In the genomic region with DNA sequence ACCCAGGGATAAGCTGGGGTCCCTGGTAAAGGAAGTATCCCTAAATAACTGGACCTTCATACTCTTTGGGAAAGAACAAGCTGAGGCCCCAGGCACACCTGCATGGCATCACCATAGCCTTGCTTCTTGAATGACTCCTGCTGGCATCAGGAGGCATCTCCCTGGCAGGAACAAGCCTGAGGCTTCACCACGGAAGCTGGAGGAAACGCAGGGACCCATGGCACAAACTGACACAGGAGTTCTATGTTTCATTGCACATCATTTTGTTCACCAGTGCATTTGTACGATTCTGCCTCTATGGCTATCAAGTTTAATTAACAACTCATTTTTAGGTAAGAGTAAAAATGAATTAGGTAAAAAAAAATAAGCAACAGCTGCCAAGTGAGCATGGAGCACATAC, we compare ENCODE assay signal across 12 cellular contexts. TPM values are rescaled to one million over a fixed set of nuclear protein-coding genes. Genes with fewer than 3 reads are reported as not detected.
DNase-seq lines count a peak whose midpoint lies in the region; ATAC-seq and TF ChIP-seq lines count a peak whose summit lies in the region.
"Had no signal": no experiment of that assay in that cellular context is flagged by ENCODE, and none has a peak within 500 bp of the region (broad histone marks: within the 10 kb centered on the region; RNA-seq: fewer than 3 reads in every experiment).

No MANE protein-coding gene starts in this region.

- POLR2A ChIA-PET in PC-9 (lab: Charles Lee; ENCODE audit: unreplicated experiment) = interaction anchor here (1.2 kb wide), 1 partner anchor 353 kb away, joined by 5 read pairs; no protein-coding TSS in a partner anchor

- TF ChIP-seq EP300 in stomach (IDR thresholded peaks at IDR 0.05) = no peak

- H3K27ac ChIP-seq in PC-9 = no peak overlapping the region
- peak overlapping the region in 4 of 5 donors; percentile 40 to 69 (median 61) for H3K27ac ChIP-seq in stomach

- H3K27me3 ChIP-seq in PC-9 (ENCODE audit: insufficient read depth, low read depth) (no peaks in the 10 kb centered on the region), stomach (no peaks in the 10 kb centered on the region)

- no peaks in the 10 kb centered on the region for H4K20me1 ChIP-seq in PC-9 (ENCODE audit: insufficient read depth)

- H3K9me3 ChIP-seq in PC-9 (ENCODE audit: insufficient read depth, low read depth) (no peaks in the 10 kb centered on the region), stomach (no peaks in the 10 kb centered on the region)
- H3K9me3 ChIP-seq: prostate gland had no signal

- TF ChIP-seq POLR2A in stomach (IDR thresholded peaks at IDR 0.05) = no peak

- H3F3A ChIP-seq in PC-9 (ENCODE audit: insufficient read depth, low read depth) = no peaks in the 10 kb centered on the region

- 56 to 75% (median 60%) methylated on average over 3 of the region's 3 CpGs for WGBS in stomach, 5 donors

- H2AFZ ChIP-seq in PC-9 = no peak overlapping the region

- DNase-seq in DMS53 (lab: John Stamatoyannopoulos, UW) (peak; percentile 11), DMS53 treated with DMSO at 0.1 percent for 48 hours (lab: John Stamatoyannopoulos, UW; ENCODE audit: unreplicated experiment) (no peak), PC-9 (no peak), fibroblast of the aortic adventitia (ENCODE audit: low read depth) (no peak), stomach (no peak), NK-92 (lab: John Stamatoyannopoulos, UW; ENCODE audit: unreplicated experiment) (no peak), SHP77 treated with DMSO at 0.1 percent for 48 hours (lab: John Stamatoyannopoulos, UW) (no peak)
- DNase-seq: 8988T; DND-41; effector CD8-positive, alpha-beta T cell had no signal

- no peak for ATAC-seq in HG03469 (IDR thresholded peaks at IDR 0.05; ENCODE audit: unreplicated experiment)

- intact Hi-C loops in PC-9 (cut with micrococcal nuclease; ENCODE audit: unreplicated experiment) = loop anchor here (5.0 kb wide), 1 partner anchor 314 kb away; no protein-coding TSS in a partner anchor
- intact Hi-C loops in stomach (cut with DNase I; ENCODE audit: low total_unique reads) = no loop called here

- H3K9me2 ChIP-seq in PC-9 (ENCODE audit: insufficient read depth) = no peaks in the 10 kb centered on the region

- H3K36me3 ChIP-seq in PC-9 (ENCODE audit: low read depth) = no peaks in the 10 kb centered on the region
- no peaks in the 10 kb centered on the region for H3K36me3 ChIP-seq in stomach
- H3K36me3 ChIP-seq: prostate gland had no signal

- TF ChIP-seq CTCF in PC-9 (conservative IDR thresholded peaks at IDR 0.05) (no peak), fibroblast of the aortic adventitia (IDR thresholded peaks at IDR 0.05; ENCODE audit: insufficient read depth, low read length) (no peak), stomach (IDR thresholded peaks at IDR 0.05) (no peak)

- H3K79me2 ChIP-seq in PC-9 (ENCODE audit: low read depth) = no peaks in the 10 kb centered on the region

- BruUV-seq in PC-9 (replicated peaks; lab: Mats Ljungman, UMichigan) = no TSS peak

- peaks cover 13% of the 10 kb centered on the region; the same call in 1 of the 2 replicates for H3K4me1 ChIP-seq in PC-9 (replicated peaks; ENCODE audit: insufficient read depth)
- peaks cover 0 to 36% (median 4%) of the 10 kb centered on the region in 4 donors for H3K4me1 ChIP-seq in stomach
- H3K4me1 ChIP-seq: prostate gland had no signal

- H3K4me3 ChIP-seq in PC-9 (no peak overlapping the region), fibroblast of the aortic adventitia (ENCODE audit: low read depth, low read length) (peak overlapping the region; percentile 61), stomach (peak overlapping the region in 2 of 4 donors; percentile 35 to 37)

- H3K4me2 ChIP-seq in PC-9 = peak overlapping the region; percentile 52; the same call in 1 of the 2 replicates

- CTCF ChIA-PET in PC-9 (lab: Charles Lee) = no interaction called here

RNA-seq across cellular contexts. Expression of a gene that starts 0.6 kb away (rescaled TPM):
- total RNA-seq in PC-9 (2021) = 0.31 TPM in 1 of 2 replicates, not detected in the other
- 11.8 and 23.9 TPM in 2 replicates for total RNA-seq in fibroblast of the aortic adventitia (ENCODE audit: low replicate concordance)
- 10 to 100 TPM in 3 of 5 donors, 1 to 10 TPM in 1, under 1 TPM in 1; 0.29 to 73.2 (median 10.3) TPM for total RNA-seq in stomach
- polyA plus RNA-seq in stomach = 1 to 10 TPM in 2 of 3 donors, under 1 TPM in 1; 0.70 to 5.0 (median 2.2) TPM
